Comparison of ENCODE assay signal across 21 cellular contexts in genomic region chr5:67214036-67214435, GRCh38. TPM values are rescaled to one million over a fixed set of nuclear protein-coding genes. Genes with fewer than 3 reads are reported as not detected.
DNase-seq lines count a peak whose midpoint lies in the region; ATAC-seq, FAIRE-seq and TF ChIP-seq lines count a peak whose summit lies in the region.
"Had no signal": no experiment of that assay in that cellular context is flagged by ENCODE, and none has a peak within 500 bp of the region (broad histone marks: within the 10 kb centered on the region; RNA-seq: fewer than 3 reads in every experiment).

No MANE protein-coding gene starts in this region.

- CTCF ChIA-PET in activated naive CD4-positive, alpha-beta T cell treated with anti-CD3 and anti-CD28 coated beads, Interleukin-2, amount 10 ng/mL, durations not matched to agents 7 days and 5 days (lab: Charles Lee) = interaction anchor here (1.2 to 2.8 kb wide), 6 partner anchors 47 to 225 kb away, joined by 3 to 14 read pairs (median 4); no protein-coding TSS in a partner anchor
- CTCF ChIA-PET in activated naive CD4-positive, alpha-beta T cell treated with anti-CD3 and anti-CD28 coated beads for 36 hours (lab: Charles Lee) = interaction anchor here (1.1 to 20.7 kb wide), 3 partner anchors 33 to 224 kb away, joined by 3 to 354 read pairs (median 7); no protein-coding TSS in a partner anchor

- no peak for TF ChIP-seq CTCF in choroid plexus epithelial cell (conservative IDR thresholded peaks at IDR 0.05; ENCODE audit: low read depth, low read length)

- no peak for DNase-seq in activated naive CD4-positive, alpha-beta T cell treated with anti-CD3 and anti-CD28 coated beads, Interleukin-2, amount 10 ng/mL, durations not matched to agents 7 days and 5 days
- no peak for DNase-seq in activated naive CD4-positive, alpha-beta T cell treated with anti-CD3 and anti-CD28 coated beads for 36 hours
- DNase-seq in T-helper 17 cell (no peak), choroid plexus epithelial cell (ENCODE audit: low read depth) (peak; percentile 31), H54 (ENCODE audit: insufficient read length, low spot score) (no peak)
- DNase-seq: activated T-cell treated with anti-CD3 and anti-CD28 coated beads, Interleukin-2, amount 50 U/mL, for 24 hours; aorta; Caco-2; cortex of kidney; glutamatergic neuron; NCI-H1092; NCI-H69; SW 1271 had no signal

- peaks cover 68% of the 10 kb centered on the region for H3K4me1 Mint-ChIP-seq in activated naive CD4-positive, alpha-beta T cell treated with anti-CD3 and anti-CD28 coated beads, Interleukin-2, amount 10 ng/mL, durations not matched to agents 7 days and 5 days
- H3K4me1 Mint-ChIP-seq in activated naive CD4-positive, alpha-beta T cell treated with anti-CD3 and anti-CD28 coated beads for 36 hours (ENCODE audit: low read depth) = peaks cover 52% of the 10 kb centered on the region
- H3K4me1 Mint-ChIP-seq in T-helper 17 cell = peaks cover 52% of the 10 kb centered on the region
- H3K4me1 Mint-ChIP-seq in stimulated activated memory B cell treated with anti-CD40 and anti-IgM and Interleukin-4, amounts not matched to agents 10 μg/mL and 1 μg/mL and 100 μg/mL, for 72 hours = peaks cover 56% of the 10 kb centered on the region
- H3K4me1 Mint-ChIP-seq: neural progenitor cell had no signal

- no peak for FAIRE-seq in H54 (lab: Jason Lieb, UNC)

- no peak overlapping the region for H3K4me3 ChIP-seq in choroid plexus epithelial cell (ENCODE audit: low read depth, low read length)
- H3K4me3 ChIP-seq: lung, neural progenitor cell had no signal

- peaks cover 24% of the 10 kb centered on the region for H3K36me3 Mint-ChIP-seq in activated naive CD4-positive, alpha-beta T cell treated with anti-CD3 and anti-CD28 coated beads, Interleukin-2, amount 10 ng/mL, durations not matched to agents 7 days and 5 days
- H3K36me3 Mint-ChIP-seq in activated naive CD4-positive, alpha-beta T cell treated with anti-CD3 and anti-CD28 coated beads for 36 hours (ENCODE audit: low read depth) = no peaks in the 10 kb centered on the region
- peaks cover 3% of the 10 kb centered on the region for H3K36me3 Mint-ChIP-seq in T-helper 17 cell (ENCODE audit: low read depth)
- H3K36me3 Mint-ChIP-seq in stimulated activated memory B cell treated with anti-CD40 and anti-IgM and Interleukin-4, amounts not matched to agents 10 μg/mL and 1 μg/mL and 100 μg/mL, for 72 hours = no peaks in the 10 kb centered on the region
- H3K36me3 Mint-ChIP-seq: neural progenitor cell had no signal

- intact Hi-C loops in activated naive CD4-positive, alpha-beta T cell treated with anti-CD3 and anti-CD28 coated beads for 36 hours (cut with micrococcal nuclease) = no loop called here

- H3K27me3 Mint-ChIP-seq in activated naive CD4-positive, alpha-beta T cell treated with anti-CD3 and anti-CD28 coated beads, Interleukin-2, amount 10 ng/mL, durations not matched to agents 7 days and 5 days = no peaks in the 10 kb centered on the region
- H3K27me3 Mint-ChIP-seq in activated naive CD4-positive, alpha-beta T cell treated with anti-CD3 and anti-CD28 coated beads for 36 hours (ENCODE audit: low read depth) = no peaks in the 10 kb centered on the region
- no peaks in the 10 kb centered on the region for H3K27me3 Mint-ChIP-seq in T-helper 17 cell
- no peaks in the 10 kb centered on the region for H3K27me3 Mint-ChIP-seq in stimulated activated memory B cell treated with anti-CD40 and anti-IgM and Interleukin-4, amounts not matched to agents 10 μg/mL and 1 μg/mL and 100 μg/mL, for 72 hours
- H3K27me3 Mint-ChIP-seq: activated T-cell treated with anti-CD3 and anti-CD28 coated beads, Interleukin-2, amount 50 U/mL, for 24 hours had no signal

- TF ChIP-seq POLR2A in H54 (IDR thresholded peaks at IDR 0.05; ENCODE audit: low read depth, low read length) = no peak

- ATAC-seq in T-helper 17 cell = no peak
- ATAC-seq in stimulated activated memory B cell treated with anti-CD40 and anti-IgM and Interleukin-4, amounts not matched to agents 10 μg/mL and 1 μg/mL and 100 μg/mL, for 72 hours = no peak
- ATAC-seq in HG03432 (IDR thresholded peaks at IDR 0.05; ENCODE audit: unreplicated experiment) = no peak
- ATAC-seq in HG03521 (IDR thresholded peaks at IDR 0.05; ENCODE audit: unreplicated experiment) = no peak
- ATAC-seq: activated CD4-positive, CD25-positive, alpha-beta regulatory T cell treated with anti-CD3 and anti-CD28 coated beads, Interleukin-2, amount 50 U/mL, for 24 hours; esophagus mucosa had no signal

- no peaks in the 10 kb centered on the region for H3K9me3 ChIP-seq in T-helper 17 cell (ENCODE audit: control insufficient read depth, low read length, poor library complexity, severe bottlenecking)
- H3K9me3 ChIP-seq: Caco-2 had no signal

- H3K4me3 Mint-ChIP-seq in activated naive CD4-positive, alpha-beta T cell treated with anti-CD3 and anti-CD28 coated beads, Interleukin-2, amount 10 ng/mL, durations not matched to agents 7 days and 5 days = no peak overlapping the region
- no peak overlapping the region for H3K4me3 Mint-ChIP-seq in activated naive CD4-positive, alpha-beta T cell treated with anti-CD3 and anti-CD28 coated beads for 36 hours
- H3K4me3 Mint-ChIP-seq in T-helper 17 cell = peak overlapping the region; percentile 1
- no peak overlapping the region for H3K4me3 Mint-ChIP-seq in stimulated activated memory B cell treated with anti-CD40 and anti-IgM and Interleukin-4, amounts not matched to agents 10 μg/mL and 1 μg/mL and 100 μg/mL, for 72 hours
- H3K4me3 Mint-ChIP-seq: activated T-cell treated with anti-CD3 and anti-CD28 coated beads, Interleukin-2, amount 50 U/mL, for 24 hours; neural progenitor cell had no signal

- H3K27ac Mint-ChIP-seq in activated naive CD4-positive, alpha-beta T cell treated with anti-CD3 and anti-CD28 coated beads, Interleukin-2, amount 10 ng/mL, durations not matched to agents 7 days and 5 days = peak overlapping the region; percentile 74
- no peak overlapping the region for H3K27ac Mint-ChIP-seq in activated naive CD4-positive, alpha-beta T cell treated with anti-CD3 and anti-CD28 coated beads for 36 hours
- H3K27ac Mint-ChIP-seq in T-helper 17 cell = peak overlapping the region; percentile 98
- peak overlapping the region; percentile 98 for H3K27ac Mint-ChIP-seq in stimulated activated memory B cell treated with anti-CD40 and anti-IgM and Interleukin-4, amounts not matched to agents 10 μg/mL and 1 μg/mL and 100 μg/mL, for 72 hours
- H3K27ac Mint-ChIP-seq: activated T-cell treated with anti-CD3 and anti-CD28 coated beads, Interleukin-2, amount 50 U/mL, for 24 hours; neural progenitor cell had no signal

- H3K9me3 Mint-ChIP-seq in activated naive CD4-positive, alpha-beta T cell treated with anti-CD3 and anti-CD28 coated beads, Interleukin-2, amount 10 ng/mL, durations not matched to agents 7 days and 5 days = peaks cover 3% of the 10 kb centered on the region
- H3K9me3 Mint-ChIP-seq in activated naive CD4-positive, alpha-beta T cell treated with anti-CD3 and anti-CD28 coated beads for 36 hours = no peaks in the 10 kb centered on the region
- no peaks in the 10 kb centered on the region for H3K9me3 Mint-ChIP-seq in stimulated activated memory B cell treated with anti-CD40 and anti-IgM and Interleukin-4, amounts not matched to agents 10 μg/mL and 1 μg/mL and 100 μg/mL, for 72 hours
- H3K9me3 Mint-ChIP-seq: activated T-cell treated with anti-CD3 and anti-CD28 coated beads, Interleukin-2, amount 50 U/mL, for 24 hours; neural progenitor cell had no signal

RNA-seq across cellular contexts. Expression of gene CD180, which starts 17.4 kb away (rescaled TPM):
- not detected for total RNA-seq in activated naive CD4-positive, alpha-beta T cell treated with anti-CD3 and anti-CD28 coated beads for 36 hours
- total RNA-seq in T-helper 17 cell = 1 to 10 TPM in 1 of 2 donors, under 1 TPM in 1; 0.05 to 1.3 TPM
- total RNA-seq: Caco-2, G401 had no signal
